ENCODE assay signal across 9 cellular contexts in genomic region chr10:11208908-11209809, GRCh38.
DNase-seq lines count a peak whose midpoint lies in the region; ATAC-seq and TF ChIP-seq lines count a peak whose summit lies in the region.
"Had no signal": no experiment of that assay in that cellular context is flagged by ENCODE, and none has a peak within 500 bp of the region (broad histone marks: within the 10 kb centered on the region; RNA-seq: fewer than 3 reads in every experiment).

No MANE protein-coding gene starts in this region.

- peaks cover 80% of the 10 kb centered on the region for H3K36me3 ChIP-seq in KOPT-K1 (ENCODE audit: insufficient read depth, low read length)
- H3K36me3 ChIP-seq in ovary, result no peaks in the 10 kb centered on the region
- no peaks in the 10 kb centered on the region for H3K36me3 ChIP-seq in BE2C
- H3K36me3 ChIP-seq: Peyer's patch had no signal

- TF ChIP-seq POLR2A in ovary (IDR thresholded peaks at IDR 0.05), result no peak

- 92 to 96% (median 94%) methylated on average over 13 of the region's 13 CpGs for WGBS in ovary, 3 donors

- intact Hi-C loops in ovary (cut with DNase I), result no loop called here

- peaks cover 58 to 100% (median 98%) of the 10 kb centered on the region in 4 donors for H3K4me1 Mint-ChIP-seq in naive thymus-derived CD8-positive, alpha-beta T cell

- no peaks in the 10 kb centered on the region for H3K9me3 ChIP-seq in KOPT-K1 (ENCODE audit: insufficient read depth, low read length, poor library complexity, severe bottlenecking)
- no peaks in the 10 kb centered on the region for H3K9me3 ChIP-seq in ovary
- no peaks in the 10 kb centered on the region for H3K9me3 ChIP-seq in BE2C
- H3K9me3 ChIP-seq: Peyer's patch had no signal

- H3K27ac ChIP-seq in KOPT-K1 (ENCODE audit: low read depth, low read length, poor library complexity, severe bottlenecking) (peak overlapping the region; percentile 80), ovary (no peak overlapping the region)

- H3K27ac Mint-ChIP-seq in naive thymus-derived CD8-positive, alpha-beta T cell, result peak overlapping the region in 9 of 10 donors; percentile 76 to 94 (median 88)

- DNase-seq in naive thymus-derived CD8-positive, alpha-beta T cell, result peak in 5 of 10 donors; percentile 12 to 44 (median 26)
- DNase-seq in ovary (no peak), BE2C (no peak), NCI-H2227 treated with DMSO at 0.1 percent for 48 hours (lab: John Stamatoyannopoulos, UW) (no peak), NCI-H446 (lab: John Stamatoyannopoulos, UW) (no peak)
- DNase-seq: Peyer's patch had no signal

- TF ChIP-seq CTCF in ovary (IDR thresholded peaks at IDR 0.05) (no peak), BE2C (IDR thresholded peaks at IDR 0.05; ENCODE audit: low read depth, low read length) (no peak)

- H3K4me3 ChIP-seq in ovary, result no peak overlapping the region
- no peak overlapping the region for H3K4me3 ChIP-seq in BE2C (ENCODE audit: low read depth, low read length)

- H3K27me3 ChIP-seq in ovary, result no peaks in the 10 kb centered on the region
- H3K27me3 ChIP-seq in BE2C, result no peaks in the 10 kb centered on the region
- H3K27me3 ChIP-seq: Peyer's patch had no signal

- no peak for TF ChIP-seq EP300 in ovary (IDR thresholded peaks at IDR 0.05)

- POLR2A ChIA-PET in naive thymus-derived CD8-positive, alpha-beta T cell (lab: Charles Lee), result interaction anchor here (1.1 to 6.4 kb wide), 8 partner anchors 12 to 60 kb away, joined by 3 to 30 read pairs (median 4); no protein-coding TSS in a partner anchor

- peak overlapping the region; percentile 70 to 86 (median 78) for H3K4me3 Mint-ChIP-seq in naive thymus-derived CD8-positive, alpha-beta T cell

- no peaks in the 10 kb centered on the region for H3K27me3 Mint-ChIP-seq in naive thymus-derived CD8-positive, alpha-beta T cell

- H3K36me3 Mint-ChIP-seq in naive thymus-derived CD8-positive, alpha-beta T cell, result peaks cover 0 to 81% (median 7%) of the 10 kb centered on the region in 3 donors

- H3K4me1 ChIP-seq in ovary (ENCODE audit: insufficient read depth) (peaks cover 2% of the 10 kb centered on the region), BE2C (no peaks in the 10 kb centered on the region)

- no peaks in the 10 kb centered on the region for H3K9me3 Mint-ChIP-seq in naive thymus-derived CD8-positive, alpha-beta T cell

- ATAC-seq in GM18519 (IDR thresholded peaks at IDR 0.05; ENCODE audit: low FRiP score, unreplicated experiment) (peak; percentile 51), GM21576 (IDR thresholded peaks at IDR 0.05; ENCODE audit: unreplicated experiment) (peak; percentile 55)
- ATAC-seq in naive thymus-derived CD8-positive, alpha-beta T cell, result peak; percentile 46 to 60
